In genomic region chr7:4650471-4651047, GRCh38 we compare ENCODE assay signal across 1 cellular context.
TF ChIP-seq lines count a peak whose summit lies in the region.

No MANE protein-coding gene starts in this region.

TF ChIP-seq in HepG2, 621 proteins besides CTCF, POLR2A, EP300 and RAD21 (continued from another document and continues in another):
- TF ChIP-seq ZZZ3 (CRISPR knock-in tag; IDR thresholded peaks at IDR 0.05; ENCODE audit: borderline replicate concordance) (no peak), PAXIP1 (CRISPR knock-in tag; conservative IDR thresholded peaks at IDR 0.05) (no peak), KLF13 (CRISPR knock-in tag; IDR thresholded peaks at IDR 0.05) (no peak), TOPORS (CRISPR knock-in tag; IDR thresholded peaks at IDR 0.05) (no peak), FLYWCH1 (CRISPR knock-in tag; IDR thresholded peaks at IDR 0.05) (no peak), TBX2 (CRISPR knock-in tag; IDR thresholded peaks at IDR 0.05; ENCODE audit: borderline replicate concordance) (no peak), ZNF788 (CRISPR knock-in tag; IDR thresholded peaks at IDR 0.05; ENCODE audit: borderline replicate concordance) (no peak), KDM4B (CRISPR knock-in tag; IDR thresholded peaks at IDR 0.05) (no peak), ZNF253 (CRISPR knock-in tag; IDR thresholded peaks at IDR 0.05; ENCODE audit: borderline replicate concordance) (no peak), ZNF567 (CRISPR knock-in tag; IDR thresholded peaks at IDR 0.05; ENCODE audit: borderline replicate concordance) (no peak), KDM5A (IDR thresholded peaks at IDR 0.05; ENCODE audit: borderline replicate concordance, low read length) (no peak), PAF1 (CRISPR knock-in tag; IDR thresholded peaks at IDR 0.05) (no peak), ZNF451 (CRISPR knock-in tag; IDR thresholded peaks at IDR 0.05) (no peak), KDM1A (CRISPR knock-in tag; IDR thresholded peaks at IDR 0.05) (no peak), NRL (CRISPR knock-in tag; IDR thresholded peaks at IDR 0.05; ENCODE audit: borderline replicate concordance) (peak; percentile 10; the same call in 1 of the 2 replicates), MEIS1 (CRISPR knock-in tag; IDR thresholded peaks at IDR 0.05; ENCODE audit: borderline replicate concordance) (no peak), ZFP36L2 (CRISPR knock-in tag; IDR thresholded peaks at IDR 0.05) (no peak), GABPB1 (CRISPR knock-in tag; IDR thresholded peaks at IDR 0.05) (peak; percentile 36; the same call in 1 of the 2 replicates), CBX1 (IDR thresholded peaks at IDR 0.05; ENCODE audit: low read depth) (no peak), ZBTB7B (CRISPR knock-in tag; IDR thresholded peaks at IDR 0.05) (no peak; the same call in 1 of the 2 replicates), MXI1 (IDR thresholded peaks at IDR 0.05; ENCODE audit: borderline replicate concordance, low read depth, low read length) (no peak), WIZ (CRISPR knock-in tag; IDR thresholded peaks at IDR 0.05) (no peak), RXRB (CRISPR knock-in tag; IDR thresholded peaks at IDR 0.05; ENCODE audit: borderline replicate concordance) (peak; percentile 33; the same call in 1 of the 2 replicates), KDM2A (CRISPR knock-in tag; IDR thresholded peaks at IDR 0.05; ENCODE audit: borderline replicate concordance, low read depth) (peak; percentile 35; the same call in 1 of the 2 replicates), MTA1 (CRISPR knock-in tag; IDR thresholded peaks at IDR 0.05; ENCODE audit: borderline replicate concordance) (no peak), ZFYVE20 (CRISPR knock-in tag; IDR thresholded peaks at IDR 0.05; ENCODE audit: borderline replicate concordance, low read depth) (no peak), E2F2 (CRISPR knock-in tag; IDR thresholded peaks at IDR 0.05; ENCODE audit: borderline replicate concordance) (no peak), ZNF558 (CRISPR knock-in tag; IDR thresholded peaks at IDR 0.05; ENCODE audit: borderline replicate concordance) (no peak), RNF2 (conservative IDR thresholded peaks at IDR 0.05; ENCODE audit: low read depth) (no peak), HNRNPK (IDR thresholded peaks at IDR 0.05; ENCODE audit: low read depth, low read length, poor library complexity, severe bottlenecking) (no peak), ARNT2 (CRISPR knock-in tag; IDR thresholded peaks at IDR 0.05; ENCODE audit: low read depth) (no peak), CENPT (CRISPR knock-in tag; IDR thresholded peaks at IDR 0.05; ENCODE audit: low read depth) (no peak), ZNF619 (CRISPR knock-in tag; IDR thresholded peaks at IDR 0.05) (no peak), RBM22 (optimal IDR thresholded peaks at IDR 0.05; ENCODE audit: low read length) (no peak), TEAD3 (CRISPR knock-in tag; optimal IDR thresholded peaks at IDR 0.05; ENCODE audit: borderline replicate concordance) (no peak), ZNF501 (CRISPR knock-in tag; IDR thresholded peaks at IDR 0.05) (peak; percentile 61; the same call in 1 of the 2 replicates), GATA4 (IDR thresholded peaks at IDR 0.05; ENCODE audit: borderline replicate concordance, low read depth) (no peak), SPEN (CRISPR knock-in tag; IDR thresholded peaks at IDR 0.05; ENCODE audit: low read depth) (peak; percentile 27; the same call in 1 of the 2 replicates), ISX (CRISPR knock-in tag; conservative IDR thresholded peaks at IDR 0.05) (no peak), GABPA (IDR thresholded peaks at IDR 0.05; ENCODE audit: low read depth, low read length) (no peak), GABPA (CRISPR knock-in tag; IDR thresholded peaks at IDR 0.05; ENCODE audit: low read depth) (no peak), SOX6 (IDR thresholded peaks at IDR 0.05) (no peak), SOX6 (CRISPR knock-in tag; IDR thresholded peaks at IDR 0.05) (0 out of 2 replicates have a peak, but pooled peaks have one; percentile 14), LBX2 (CRISPR knock-in tag; IDR thresholded peaks at IDR 0.05; ENCODE audit: borderline replicate concordance) (no peak), DDIT3 (CRISPR knock-in tag; IDR thresholded peaks at IDR 0.05) (no peak), KDM5B (CRISPR knock-in tag; IDR thresholded peaks at IDR 0.05; ENCODE audit: borderline replicate concordance) (peak; percentile 68; the same call in 1 of the 2 replicates), MIER2 (CRISPR knock-in tag; IDR thresholded peaks at IDR 0.05) (0 out of 2 replicates have a peak, but pooled peaks have one; percentile 19), HOXD1 (CRISPR knock-in tag; IDR thresholded peaks at IDR 0.05) (no peak), MXD4 (CRISPR knock-in tag; IDR thresholded peaks at IDR 0.05) (0 out of 2 replicates have a peak, but pooled peaks have one; percentile 41), ARNT (IDR thresholded peaks at IDR 0.05) (no peak), EED (CRISPR knock-in tag; IDR thresholded peaks at IDR 0.05) (no peak), IRX3 (CRISPR knock-in tag; IDR thresholded peaks at IDR 0.05; ENCODE audit: borderline replicate concordance, low read depth) (no peak), SNAPC2 (CRISPR knock-in tag; IDR thresholded peaks at IDR 0.05) (no peak), ZFP36 (IDR thresholded peaks at IDR 0.05; ENCODE audit: borderline replicate concordance, low read depth, low read length, partially characterized antibody) (no peak), ZNF773 (CRISPR knock-in tag; IDR thresholded peaks at IDR 0.05; ENCODE audit: borderline replicate concordance) (no peak), ZNF180 (CRISPR knock-in tag; IDR thresholded peaks at IDR 0.05; ENCODE audit: borderline replicate concordance, low read depth) (no peak), ZNF589 (CRISPR knock-in tag; conservative IDR thresholded peaks at IDR 0.05) (no peak), ARNTL (CRISPR knock-in tag; IDR thresholded peaks at IDR 0.05) (no peak), HDAC1 (CRISPR knock-in tag; IDR thresholded peaks at IDR 0.05) (peak; percentile 50; the same call in 1 of the 2 replicates), ZFP62 (CRISPR knock-in tag; IDR thresholded peaks at IDR 0.05) (no peak), ZNF792 (CRISPR knock-in tag; IDR thresholded peaks at IDR 0.05) (0 out of 2 replicates have a peak, but pooled peaks have one; percentile 29), ETV6 (CRISPR knock-in tag; conservative IDR thresholded peaks at IDR 0.05) (no peak), TAF15 (IDR thresholded peaks at IDR 0.05; ENCODE audit: low read depth, low read length, poor library complexity, severe bottlenecking) (no peak)
- TF ChIP-seq, protein P1, sequence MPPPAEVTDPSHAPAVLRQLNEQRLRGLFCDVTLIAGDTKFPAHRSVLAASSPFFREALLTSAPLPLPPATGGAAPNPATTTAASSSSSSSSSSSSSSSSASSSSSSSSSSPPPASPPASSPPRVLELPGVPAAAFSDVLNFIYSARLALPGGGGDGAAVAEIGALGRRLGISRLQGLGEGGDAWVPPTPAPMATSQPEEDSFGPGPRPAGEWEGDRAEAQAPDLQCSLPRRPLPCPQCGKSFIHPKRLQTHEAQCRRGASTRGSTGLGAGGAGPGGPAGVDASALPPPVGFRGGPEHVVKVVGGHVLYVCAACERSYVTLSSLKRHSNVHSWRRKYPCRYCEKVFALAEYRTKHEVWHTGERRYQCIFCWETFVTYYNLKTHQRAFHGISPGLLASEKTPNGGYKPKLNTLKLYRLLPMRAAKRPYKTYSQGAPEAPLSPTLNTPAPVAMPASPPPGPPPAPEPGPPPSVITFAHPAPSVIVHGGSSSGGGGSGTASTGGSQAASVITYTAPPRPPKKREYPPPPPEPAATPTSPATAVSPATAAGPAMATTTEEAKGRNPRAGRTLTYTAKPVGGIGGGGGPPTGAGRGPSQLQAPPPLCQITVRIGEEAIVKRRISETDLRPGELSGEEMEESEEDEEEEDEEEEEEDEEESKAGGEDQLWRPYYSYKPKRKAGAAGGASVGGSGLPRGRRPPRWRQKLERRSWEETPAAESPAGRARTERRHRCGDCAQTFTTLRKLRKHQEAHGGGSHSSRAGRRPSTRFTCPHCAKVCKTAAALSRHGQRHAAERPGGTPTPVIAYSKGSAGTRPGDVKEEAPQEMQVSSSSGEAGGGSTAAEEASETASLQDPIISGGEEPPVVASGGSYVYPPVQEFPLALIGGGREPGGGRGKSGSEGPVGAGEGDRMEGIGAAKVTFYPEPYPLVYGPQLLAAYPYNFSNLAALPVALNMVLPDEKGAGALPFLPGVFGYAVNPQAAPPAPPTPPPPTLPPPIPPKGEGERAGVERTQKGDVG (CRISPR knock-in tag; IDR thresholded peaks at IDR 0.05; ENCODE audit: borderline replicate concordance): peak; percentile 85; the same call in 1 of the 2 replicates
- TF ChIP-seq, protein P2, sequence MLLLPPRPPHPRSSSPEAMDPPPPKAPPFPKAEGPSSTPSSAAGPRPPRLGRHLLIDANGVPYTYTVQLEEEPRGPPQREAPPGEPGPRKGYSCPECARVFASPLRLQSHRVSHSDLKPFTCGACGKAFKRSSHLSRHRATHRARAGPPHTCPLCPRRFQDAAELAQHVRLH (CRISPR knock-in tag; IDR thresholded peaks at IDR 0.05; ENCODE audit: borderline replicate concordance, low read depth): peak; percentile 56; the same call in 1 of the 2 replicates
- TF ChIP-seq, protein P3, sequence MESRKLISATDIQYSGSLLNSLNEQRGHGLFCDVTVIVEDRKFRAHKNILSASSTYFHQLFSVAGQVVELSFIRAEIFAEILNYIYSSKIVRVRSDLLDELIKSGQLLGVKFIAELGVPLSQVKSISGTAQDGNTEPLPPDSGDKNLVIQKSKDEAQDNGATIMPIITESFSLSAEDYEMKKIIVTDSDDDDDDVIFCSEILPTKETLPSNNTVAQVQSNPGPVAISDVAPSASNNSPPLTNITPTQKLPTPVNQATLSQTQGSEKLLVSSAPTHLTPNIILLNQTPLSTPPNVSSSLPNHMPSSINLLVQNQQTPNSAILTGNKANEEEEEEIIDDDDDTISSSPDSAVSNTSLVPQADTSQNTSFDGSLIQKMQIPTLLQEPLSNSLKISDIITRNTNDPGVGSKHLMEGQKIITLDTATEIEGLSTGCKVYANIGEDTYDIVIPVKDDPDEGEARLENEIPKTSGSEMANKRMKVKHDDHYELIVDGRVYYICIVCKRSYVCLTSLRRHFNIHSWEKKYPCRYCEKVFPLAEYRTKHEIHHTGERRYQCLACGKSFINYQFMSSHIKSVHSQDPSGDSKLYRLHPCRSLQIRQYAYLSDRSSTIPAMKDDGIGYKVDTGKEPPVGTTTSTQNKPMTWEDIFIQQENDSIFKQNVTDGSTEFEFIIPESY (CRISPR knock-in tag; IDR thresholded peaks at IDR 0.05): peak; percentile 48; the same call in 1 of the 2 replicates
- TF ChIP-seq, protein P4, sequence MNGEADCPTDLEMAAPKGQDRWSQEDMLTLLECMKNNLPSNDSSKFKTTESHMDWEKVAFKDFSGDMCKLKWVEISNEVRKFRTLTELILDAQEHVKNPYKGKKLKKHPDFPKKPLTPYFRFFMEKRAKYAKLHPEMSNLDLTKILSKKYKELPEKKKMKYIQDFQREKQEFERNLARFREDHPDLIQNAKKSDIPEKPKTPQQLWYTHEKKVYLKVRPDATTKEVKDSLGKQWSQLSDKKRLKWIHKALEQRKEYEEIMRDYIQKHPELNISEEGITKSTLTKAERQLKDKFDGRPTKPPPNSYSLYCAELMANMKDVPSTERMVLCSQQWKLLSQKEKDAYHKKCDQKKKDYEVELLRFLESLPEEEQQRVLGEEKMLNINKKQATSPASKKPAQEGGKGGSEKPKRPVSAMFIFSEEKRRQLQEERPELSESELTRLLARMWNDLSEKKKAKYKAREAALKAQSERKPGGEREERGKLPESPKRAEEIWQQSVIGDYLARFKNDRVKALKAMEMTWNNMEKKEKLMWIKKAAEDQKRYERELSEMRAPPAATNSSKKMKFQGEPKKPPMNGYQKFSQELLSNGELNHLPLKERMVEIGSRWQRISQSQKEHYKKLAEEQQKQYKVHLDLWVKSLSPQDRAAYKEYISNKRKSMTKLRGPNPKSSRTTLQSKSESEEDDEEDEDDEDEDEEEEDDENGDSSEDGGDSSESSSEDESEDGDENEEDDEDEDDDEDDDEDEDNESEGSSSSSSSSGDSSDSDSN (CRISPR knock-in tag; IDR thresholded peaks at IDR 0.05): peak; percentile 48; the same call in 1 of the 2 replicates
